ENCODE assay signal across 15 cellular contexts in the genomic region with DNA sequence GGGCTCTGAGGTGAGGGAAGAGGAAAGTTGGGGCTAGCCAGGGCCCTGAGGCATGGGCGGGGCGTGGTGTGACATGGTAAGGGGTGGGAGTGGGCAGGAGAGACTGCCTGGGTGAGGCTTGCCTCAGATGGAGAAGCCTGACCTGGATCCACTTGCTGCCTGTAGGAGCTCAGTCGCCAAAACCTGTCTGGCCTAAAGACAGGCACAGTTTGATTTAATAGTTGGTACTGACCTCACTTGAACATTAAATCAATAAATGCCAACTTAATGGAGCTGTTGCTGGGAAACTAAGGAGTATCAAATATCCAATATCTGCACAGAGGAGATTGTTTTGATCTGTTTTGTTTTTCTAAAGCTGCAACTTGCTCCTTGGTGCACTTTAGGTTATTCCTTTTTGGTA.
DNase-seq lines count a peak whose midpoint lies in the region; ATAC-seq and TF ChIP-seq lines count a peak whose summit lies in the region.
"Had no signal": no experiment of that assay in that cellular context is flagged by ENCODE, and none has a peak within 500 bp of the region (broad histone marks: within the 10 kb centered on the region; RNA-seq: fewer than 3 reads in every experiment).

No MANE protein-coding gene starts in this region.

- no peak overlapping the region for H3K27ac ChIP-seq in HEK293 (ENCODE audit: extremely low read depth, low read depth, low read length)
- H3K27ac ChIP-seq: A549 had no signal

- H3K4me1 ChIP-seq in HEK293 (ENCODE audit: control insufficient read depth, insufficient read depth, low read length) = peaks cover 4% of the 10 kb centered on the region; the same call in 1 of the 2 replicates
- H3K4me1 ChIP-seq: A549, Caco-2, HAP-1 had no signal

- H3K4me3 ChIP-seq in HEK293 (ENCODE audit: low read depth, low read length) = no peak overlapping the region
- H3K4me3 ChIP-seq: A549, HAP-1 had no signal

- no peaks in the 10 kb centered on the region for H3K36me3 ChIP-seq in HEK293 (ENCODE audit: control insufficient read depth in 2 of 2, insufficient read depth in 1 of 2, low read length in 2 of 2)
- H3K36me3 ChIP-seq: HAP-1 had no signal

- H3K9me3 ChIP-seq in HEK293 (ENCODE audit: control insufficient read depth, insufficient read depth, low read depth, low read length) = no peaks in the 10 kb centered on the region
- H3K9me3 ChIP-seq: A549, Caco-2, HAP-1 had no signal

- POLR2A ChIA-PET in HEK293 (lab: Yijun Ruan, JAX) = no interaction called here

- no peak for TF ChIP-seq CTCF in HEK293 (tag by site-specific recombination; IDR thresholded peaks at IDR 0.05)
- no peak for TF ChIP-seq CTCF in osteocyte (IDR thresholded peaks at IDR 0.05)

- no peak for ATAC-seq in stimulated activated memory B cell treated with anti-CD40 and anti-IgM and Interleukin-4, amounts not matched to agents 10 μg/mL and 1 μg/mL and 100 μg/mL, for 72 hours
- ATAC-seq: CD8-positive, alpha-beta T cell; HepG2 had no signal

- no peak overlapping the region for H3K4me3 Mint-ChIP-seq in osteocyte (ENCODE audit: unreplicated experiment)
- H3K4me3 Mint-ChIP-seq in stimulated activated memory B cell treated with anti-CD40 and anti-IgM and Interleukin-4, amounts not matched to agents 10 μg/mL and 1 μg/mL and 100 μg/mL, for 72 hours = no peak overlapping the region
- H3K4me3 Mint-ChIP-seq: CD14-positive monocyte; CD8-positive, alpha-beta T cell had no signal

- H3K36me3 Mint-ChIP-seq in osteocyte (ENCODE audit: unreplicated experiment) = peaks cover 5% of the 10 kb centered on the region
- peaks cover 18% of the 10 kb centered on the region for H3K36me3 Mint-ChIP-seq in stimulated activated memory B cell treated with anti-CD40 and anti-IgM and Interleukin-4, amounts not matched to agents 10 μg/mL and 1 μg/mL and 100 μg/mL, for 72 hours
- H3K36me3 Mint-ChIP-seq: CD14-positive monocyte had no signal

- peak; percentile 8 for DNase-seq in COR-L47 (lab: John Stamatoyannopoulos, UW)
- DNase-seq in NCI-H69 (lab: John Stamatoyannopoulos, UW) = peak; percentile 45
- peak; percentile 70 for DNase-seq in osteocyte (ENCODE audit: extremely low spot score, unreplicated experiment)
- no peak for DNase-seq in cerebellum (ENCODE audit: low spot score)
- DNase-seq in NCI-H1694 treated with DMSO at 0.1 percent for 48 hours (lab: John Stamatoyannopoulos, UW) = no peak
- DNase-seq: Caco-2; CD8-positive, alpha-beta T cell; DMS53; GF-D8 had no signal

- H3K4me1 Mint-ChIP-seq in osteocyte (ENCODE audit: unreplicated experiment) = no peaks in the 10 kb centered on the region
- H3K4me1 Mint-ChIP-seq in stimulated activated memory B cell treated with anti-CD40 and anti-IgM and Interleukin-4, amounts not matched to agents 10 μg/mL and 1 μg/mL and 100 μg/mL, for 72 hours = no peaks in the 10 kb centered on the region
- H3K4me1 Mint-ChIP-seq: CD14-positive monocyte had no signal

- CTCF ChIA-PET in HEK293 (lab: Yijun Ruan, JAX) = no interaction called here

- no peak overlapping the region for H3K27ac Mint-ChIP-seq in osteocyte (ENCODE audit: unreplicated experiment)
- H3K27ac Mint-ChIP-seq in stimulated activated memory B cell treated with anti-CD40 and anti-IgM and Interleukin-4, amounts not matched to agents 10 μg/mL and 1 μg/mL and 100 μg/mL, for 72 hours = no peak overlapping the region
- H3K27ac Mint-ChIP-seq: CD14-positive monocyte; CD8-positive, alpha-beta T cell had no signal

- H3K27me3 Mint-ChIP-seq in osteocyte (ENCODE audit: unreplicated experiment) = no peaks in the 10 kb centered on the region
- H3K27me3 Mint-ChIP-seq in stimulated activated memory B cell treated with anti-CD40 and anti-IgM and Interleukin-4, amounts not matched to agents 10 μg/mL and 1 μg/mL and 100 μg/mL, for 72 hours = no peaks in the 10 kb centered on the region

- H3K9me3 Mint-ChIP-seq in osteocyte (ENCODE audit: unreplicated experiment) = no peaks in the 10 kb centered on the region
- no peaks in the 10 kb centered on the region for H3K9me3 Mint-ChIP-seq in stimulated activated memory B cell treated with anti-CD40 and anti-IgM and Interleukin-4, amounts not matched to agents 10 μg/mL and 1 μg/mL and 100 μg/mL, for 72 hours
- H3K9me3 Mint-ChIP-seq: CD8-positive, alpha-beta T cell had no signal

TF ChIP-seq in HEK293, 187 proteins besides CTCF, POLR2A, EP300 and RAD21 (continues in another document):
- no peak for TF ChIP-seq GLIS2 (tag by site-specific recombination; IDR thresholded peaks at IDR 0.05)
- TF ChIP-seq BCL11B (tag by site-specific recombination; IDR thresholded peaks at IDR 0.05; ENCODE audit: low read depth) = no peak
- no peak for TF ChIP-seq YY1 (tag by site-specific recombination; IDR thresholded peaks at IDR 0.05)
- TF ChIP-seq ZXDB (tag by site-specific recombination; IDR thresholded peaks at IDR 0.05) = 0 out of 2 replicates have a peak, but pooled peaks have one; percentile 41
- no peak for TF ChIP-seq ZNF302 (tag by site-specific recombination; IDR thresholded peaks at IDR 0.05; ENCODE audit: low read depth)
- no peak for TF ChIP-seq ZNF433 (tag by site-specific recombination; IDR thresholded peaks at IDR 0.05; ENCODE audit: low read depth)
- 0 out of 2 replicates have a peak, but pooled peaks have one; percentile 44 for TF ChIP-seq ZNF843 (tag by site-specific recombination; IDR thresholded peaks at IDR 0.05)
- TF ChIP-seq OVOL3 (tag by site-specific recombination; IDR thresholded peaks at IDR 0.05) = no peak
- TF ChIP-seq ZNF610 (tag by site-specific recombination; IDR thresholded peaks at IDR 0.05; ENCODE audit: borderline replicate concordance) = no peak
- 0 out of 2 replicates have a peak, but pooled peaks have one; percentile 32 for TF ChIP-seq OSR2 (tag by site-specific recombination; IDR thresholded peaks at IDR 0.05)
- no peak for TF ChIP-seq ZNF292 (tag by site-specific recombination; IDR thresholded peaks at IDR 0.05; ENCODE audit: borderline replicate concordance, low read depth)
- TF ChIP-seq EGR2 (tag by site-specific recombination; IDR thresholded peaks at IDR 0.05; ENCODE audit: low read depth) = 0 out of 2 replicates have a peak, but pooled peaks have one; percentile 12
- no peak for TF ChIP-seq ZNF394 (tag by site-specific recombination; IDR thresholded peaks at IDR 0.05; ENCODE audit: borderline replicate concordance)
- TF ChIP-seq ZFHX2 (tag by site-specific recombination; conservative IDR thresholded peaks at IDR 0.05) = no peak; the same call in 1 of the 2 replicates
- TF ChIP-seq YY2 (tag by site-specific recombination; IDR thresholded peaks at IDR 0.05) = no peak
- no peak for TF ChIP-seq ZNF48 (tag by site-specific recombination; IDR thresholded peaks at IDR 0.05)
- TF ChIP-seq, protein P1, sequence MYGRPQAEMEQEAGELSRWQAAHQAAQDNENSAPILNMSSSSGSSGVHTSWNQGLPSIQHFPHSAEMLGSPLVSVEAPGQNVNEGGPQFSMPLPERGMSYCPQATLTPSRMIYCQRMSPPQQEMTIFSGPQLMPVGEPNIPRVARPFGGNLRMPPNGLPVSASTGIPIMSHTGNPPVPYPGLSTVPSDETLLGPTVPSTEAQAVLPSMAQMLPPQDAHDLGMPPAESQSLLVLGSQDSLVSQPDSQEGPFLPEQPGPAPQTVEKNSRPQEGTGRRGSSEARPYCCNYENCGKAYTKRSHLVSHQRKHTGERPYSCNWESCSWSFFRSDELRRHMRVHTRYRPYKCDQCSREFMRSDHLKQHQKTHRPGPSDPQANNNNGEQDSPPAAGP (tag by site-specific recombination; IDR thresholded peaks at IDR 0.05) = no peak
- no peak for TF ChIP-seq KLF7 (tag by site-specific recombination; IDR thresholded peaks at IDR 0.05; ENCODE audit: borderline replicate concordance)
- TF ChIP-seq ZNF792 (tag by site-specific recombination; IDR thresholded peaks at IDR 0.05) = no peak
- no peak for TF ChIP-seq ZNF549 (tag by site-specific recombination; IDR thresholded peaks at IDR 0.05)
- TF ChIP-seq SCRT1 (tag by site-specific recombination; IDR thresholded peaks at IDR 0.05; ENCODE audit: borderline replicate concordance) = no peak
- TF ChIP-seq ZNF544 (tag by site-specific recombination; IDR thresholded peaks at IDR 0.05) = no peak
- TF ChIP-seq ZNF558 (tag by site-specific recombination; IDR thresholded peaks at IDR 0.05) = no peak
- TF ChIP-seq, protein P2, sequence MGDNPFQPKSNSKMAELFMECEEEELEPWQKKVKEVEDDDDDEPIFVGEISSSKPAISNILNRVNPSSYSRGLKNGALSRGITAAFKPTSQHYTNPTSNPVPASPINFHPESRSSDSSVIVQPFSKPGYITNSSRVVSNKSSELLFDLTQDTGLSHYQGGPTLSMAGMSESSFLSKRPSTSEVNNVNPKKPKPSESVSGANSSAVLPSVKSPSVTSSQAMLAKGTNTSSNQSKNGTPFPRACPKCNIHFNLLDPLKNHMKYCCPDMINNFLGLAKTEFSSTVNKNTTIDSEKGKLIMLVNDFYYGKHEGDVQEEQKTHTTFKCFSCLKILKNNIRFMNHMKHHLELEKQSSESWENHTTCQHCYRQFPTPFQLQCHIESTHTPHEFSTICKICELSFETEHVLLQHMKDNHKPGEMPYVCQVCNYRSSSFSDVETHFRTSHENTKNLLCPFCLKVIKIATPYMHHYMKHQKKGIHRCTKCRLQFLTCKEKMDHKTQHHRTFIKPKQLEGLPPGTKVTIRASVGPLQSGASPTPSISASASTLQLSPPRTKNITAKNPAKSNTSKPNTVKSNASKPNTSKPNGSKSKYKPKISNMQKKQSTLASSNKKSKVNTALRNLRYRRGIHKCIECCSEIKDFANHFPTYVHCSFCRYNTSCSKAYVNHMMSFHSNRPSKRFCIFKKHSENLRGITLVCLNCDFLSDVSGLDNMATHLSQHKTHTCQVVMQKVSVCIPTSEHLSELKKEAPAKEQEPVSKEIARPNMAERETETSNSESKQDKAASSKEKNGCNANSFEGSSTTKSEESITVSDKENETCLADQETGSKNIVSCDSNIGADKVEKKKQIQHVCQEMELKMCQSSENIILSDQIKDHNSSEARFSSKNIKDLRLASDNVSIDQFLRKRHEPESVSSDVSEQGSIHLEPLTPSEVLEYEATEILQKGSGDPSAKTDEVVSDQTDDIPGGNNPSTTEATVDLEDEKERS (tag by site-specific recombination; IDR thresholded peaks at IDR 0.05) = no peak
- TF ChIP-seq ZNF132 (tag by site-specific recombination; IDR thresholded peaks at IDR 0.05; ENCODE audit: borderline replicate concordance) = no peak
- no peak for TF ChIP-seq ZNF391 (tag by site-specific recombination; IDR thresholded peaks at IDR 0.05; ENCODE audit: borderline replicate concordance, low read depth)

Comparison
In these comparisons a context has a peak if more than half of its experiments do, and no peak if none do; other contexts are left out.
1. DNase-seq: peak in COR-L47 (single experiment), NCI-H69 (single experiment) and osteocyte (single experiment); none in cerebellum (single experiment) and NCI-H1694 treated with DMSO at 0.1 percent for 48 hours (single experiment).